ENCODE assay signal across 26 cellular contexts in genomic region chr13:95541911-95542484, GRCh38. TPM values are rescaled to one million over a fixed set of nuclear protein-coding genes. Genes with fewer than 3 reads are reported as not detected.
DNase-seq lines count a peak whose midpoint lies in the region; ATAC-seq and TF ChIP-seq lines count a peak whose summit lies in the region.
"Had no signal": no experiment of that assay in that cellular context is flagged by ENCODE, and none has a peak within 500 bp of the region (broad histone marks: within the 10 kb centered on the region; RNA-seq: fewer than 3 reads in every experiment).

No MANE protein-coding gene starts in this region.

- CTCF ChIA-PET in WTC11 (lab: Charles Lee), result interaction anchor here (1.0 to 1.7 kb wide), 2 partner anchors 10 to 138 kb away, joined by 4 to 11 read pairs; partner anchors contain the start of gene CLDN10

- in situ Hi-C loops in ACHN (cut with HindIII; ENCODE audit: low pct_ligation_motif_present, low pct_unique_long_range_greater_than_20kb, low sequenced_read_pairs), result no loop called here

- no peaks in the 10 kb centered on the region for H3K36me3 ChIP-seq in body of pancreas (replicated peaks in 1 of 2; ENCODE audit: insufficient read depth in 1 of 2, low read depth in 2 of 2)
- H3K36me3 ChIP-seq: BE2C, BLaER1 had no signal

- no peak for TF ChIP-seq POLR2A in body of pancreas (IDR thresholded peaks at IDR 0.05)

- H3K4me1 ChIP-seq in body of pancreas, result peaks cover 38% of the 10 kb centered on the region
- H3K4me1 ChIP-seq: BE2C had no signal

- ATAC-seq in WTC11 (no peak), body of pancreas (no peak)
- ATAC-seq: GM12878 had no signal

- H3K27ac Mint-ChIP-seq in WTC11 (no peak overlapping the region), nephron (peak overlapping the region in 2 of 3 experiments; percentile 62 to 65)
- H3K27ac Mint-ChIP-seq: CD4-positive, alpha-beta memory T cell; CD4-positive, CD25-positive, alpha-beta regulatory T cell; CD8-positive, alpha-beta memory T cell had no signal

- no peak overlapping the region for H3K4me3 ChIP-seq in body of pancreas
- H3K4me3 ChIP-seq: BLaER1, GM12878 had no signal

- TF ChIP-seq CTCF in WTC11 (IDR thresholded peaks at IDR 0.05) (no peak), body of pancreas (IDR thresholded peaks at IDR 0.05) (no peak), nephron (IDR thresholded peaks at IDR 0.05; ENCODE audit: unreplicated experiment in 3 of 3) (no peak)

- H3K4me1 Mint-ChIP-seq in WTC11 (peaks cover 20% of the 10 kb centered on the region), nephron (peaks cover 24% of the 10 kb centered on the region)
- H3K4me1 Mint-ChIP-seq: CD4-positive, alpha-beta memory T cell; CD4-positive, CD25-positive, alpha-beta regulatory T cell; CD8-positive, alpha-beta memory T cell had no signal

- H3K27me3 ChIP-seq in body of pancreas, result no peaks in the 10 kb centered on the region
- H3K27me3 ChIP-seq: BE2C, BLaER1 had no signal

- H3K36me3 Mint-ChIP-seq in WTC11, result no peaks in the 10 kb centered on the region
- no peaks in the 10 kb centered on the region for H3K36me3 Mint-ChIP-seq in nephron (ENCODE audit: low read depth)
- H3K36me3 Mint-ChIP-seq: CD14-positive monocyte; CD4-positive, alpha-beta memory T cell; CD4-positive, CD25-positive, alpha-beta regulatory T cell; CD8-positive, alpha-beta memory T cell had no signal

- POLR2A ChIA-PET in WTC11 (lab: Charles Lee), result no interaction called here

- H3K9me3 Mint-ChIP-seq in WTC11 (no peaks in the 10 kb centered on the region), nephron (no peaks in the 10 kb centered on the region)
- H3K9me3 Mint-ChIP-seq: CD4-positive, alpha-beta memory T cell; CD4-positive, CD25-positive, alpha-beta regulatory T cell; CD8-positive, alpha-beta memory T cell had no signal

- peak overlapping the region; percentile 25 to 77 (median 57) for H3K27ac ChIP-seq in body of pancreas
- H3K27ac ChIP-seq: 22Rv1, BLaER1 had no signal

- no peaks in the 10 kb centered on the region for H3K9me3 ChIP-seq in body of pancreas
- H3K9me3 ChIP-seq: BE2C, BLaER1 had no signal

- intact Hi-C loops in body of pancreas (cut with DNase I), result no loop called here

- H3K4me3 Mint-ChIP-seq in WTC11 (no peak overlapping the region), nephron (no peak overlapping the region)
- H3K4me3 Mint-ChIP-seq: CD4-positive, alpha-beta memory T cell; CD4-positive, CD25-positive, alpha-beta regulatory T cell; CD8-positive, alpha-beta memory T cell had no signal

- WGBS in body of pancreas, 2 donors, result 70 to 73% methylated on average over 8 of the region's 8 CpGs

- DNase-seq in NCI-H226 (peak; percentile 77), WTC11 (ENCODE audit: low spot score) (no peak), body of pancreas (no peak), SKM-1 treated with dmso at 0.1 percent for 144 hours (lab: John Stamatoyannopoulos, UW; ENCODE audit: unreplicated experiment) (no peak), ACHN (no peak), A172 (ENCODE audit: low spot score) (no peak), AML-193 (lab: John Stamatoyannopoulos, UW) (no peak)
- DNase-seq: BE2C; C1 segment of cervical spinal cord; CD4-positive, alpha-beta memory T cell; CD4-positive, CD25-positive, alpha-beta regulatory T cell; CD8-positive, alpha-beta memory T cell; COR-L47; DMS 273 treated with DMSO at 0.1 percent for 48 hours; DMS153; DMS79; DND-41; GDM1 had no signal

- no peaks in the 10 kb centered on the region for H3K27me3 Mint-ChIP-seq in WTC11 (ENCODE audit: low read depth)
- peaks cover 14% of the 10 kb centered on the region for H3K27me3 Mint-ChIP-seq in nephron (ENCODE audit: low read depth)

TF ChIP-seq in WTC11, 78 proteins besides CTCF, POLR2A, EP300 and RAD21:
- no peak for TF ChIP-seq NFYB (CRISPR knock-in tag; conservative IDR thresholded peaks at IDR 0.05; ENCODE audit: low read depth)
- TF ChIP-seq USF2 (CRISPR knock-in tag; IDR thresholded peaks at IDR 0.05), result peak; percentile 12; the same call in 1 of the 2 replicates

RNA-seq across cellular contexts. Expression of gene CLDN10, which starts 10.5 kb away (rescaled TPM):
- total RNA-seq in WTC11 (2021) (24.7 to 29.6 TPM (median 29.5 TPM) in 3 replicates), body of pancreas (100 to 1,000 TPM in 1 of 2 donors, 10 to 100 TPM in 1; 72.8 to 228 TPM)
- total RNA-seq in A172 (2014; rRNA removed; shearing (Covaris generic)), result not detected in 2 replicates
- total RNA-seq: A673; CD4-positive, alpha-beta memory T cell; CD4-positive, CD25-positive, alpha-beta regulatory T cell; CD8-positive, alpha-beta memory T cell; Daoy; G401; GM12878 had no signal

Comparison
In these comparisons a context has a peak if more than half of its experiments do, and no peak if none do; other contexts are left out.
1. RNA of gene CLDN10, which starts 10.5 kb away (total RNA-seq): 72.8 to 228 TPM in body of pancreas and 24.7 to 29.6 TPM in WTC11; not detected in A172; every median in the first group is over 10 times any median in the second.